In the genomic region with DNA sequence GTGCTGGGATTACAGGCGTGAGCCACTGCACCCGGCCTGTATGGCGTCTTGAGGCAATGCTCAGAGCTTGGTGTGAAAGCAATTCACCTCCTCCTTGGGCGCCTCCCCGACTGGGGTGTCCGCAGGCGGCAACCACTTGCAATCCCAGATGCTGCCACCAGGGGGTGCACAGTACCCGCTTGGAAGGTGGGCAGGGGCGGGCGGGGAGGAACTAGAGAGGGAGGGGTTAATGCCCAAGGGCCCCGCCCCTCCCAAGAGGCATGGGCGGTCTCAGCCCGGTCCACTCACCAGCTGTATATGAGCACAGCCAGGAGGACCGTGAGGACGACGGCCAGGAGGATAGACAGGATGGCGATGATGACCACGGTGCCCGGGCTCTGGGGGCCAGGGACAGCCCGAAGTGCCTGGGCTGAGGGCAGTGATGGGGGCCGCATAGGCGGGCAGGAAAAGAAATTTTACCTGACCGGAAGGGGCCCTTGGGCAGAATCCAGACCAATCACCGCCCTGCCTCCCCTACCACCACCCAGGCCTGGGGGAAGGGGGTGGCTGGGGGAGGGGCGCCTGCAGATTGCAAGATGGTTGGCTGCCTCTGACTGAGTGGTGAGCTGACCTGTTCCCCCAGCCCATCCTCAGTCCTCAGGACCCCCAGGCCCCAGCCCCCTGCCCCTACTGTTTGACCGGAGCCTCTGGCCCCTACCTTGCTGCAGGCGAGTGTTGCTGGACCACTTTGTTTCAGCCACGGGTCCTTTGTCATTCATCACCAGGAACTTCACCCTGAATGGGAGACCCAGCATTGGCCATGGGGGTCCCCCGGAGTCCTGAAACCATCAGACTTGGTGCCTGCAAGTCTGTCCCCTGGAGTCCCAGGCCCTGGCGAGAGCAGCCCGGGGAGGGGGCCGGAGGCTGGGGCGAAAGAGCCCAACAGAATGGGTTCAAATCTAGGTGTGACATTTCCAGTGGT, we compare ENCODE assay signal across 8 cellular contexts. TPM values are rescaled to one million over a fixed set of nuclear protein-coding genes. Genes with fewer than 3 reads are reported as not detected.
DNase-seq lines count a peak whose midpoint lies in the region; ATAC-seq, FAIRE-seq and TF ChIP-seq lines count a peak whose summit lies in the region.
"Not testable (repeated sequence)": the region's sequence is repeated elsewhere in the genome, so short reads cannot be mapped to it uniquely, and the experiment has no call there.

No MANE protein-coding gene starts in this region.

- not testable (repeated sequence) for FAIRE-seq in GM19239 (lab: Jason Lieb, UNC)

- intact Hi-C loops in dorsolateral prefrontal cortex (cut with DNase I) = not testable (repeated sequence)

- not testable (repeated sequence) for H3K4me3 ChIP-seq in AG10803 (ENCODE audit: low read length)
- peak overlapping the region in 33 of 59 donors; percentile 9 to 59 (median 34) for H3K4me3 ChIP-seq in dorsolateral prefrontal cortex

- ATAC-seq in HG03175 (IDR thresholded peaks at IDR 0.05; ENCODE audit: unreplicated experiment) = peak; percentile 81
- peak; percentile 94 for ATAC-seq in activated CD8-positive, alpha-beta memory T cell treated with anti-CD3 and anti-CD28 coated beads, Interleukin-2, amount 10 ng/mL, durations not matched to agents 7 days and 5 days

- not testable (repeated sequence) for H3K27me3 ChIP-seq in dorsolateral prefrontal cortex

- CTCF ChIA-PET in activated CD8-positive, alpha-beta memory T cell treated with anti-CD3 and anti-CD28 coated beads, Interleukin-2, amount 10 ng/mL, durations not matched to agents 7 days and 5 days (lab: Charles Lee) = not testable (repeated sequence)

- H3K4me3 Mint-ChIP-seq in activated CD8-positive, alpha-beta memory T cell treated with anti-CD3 and anti-CD28 coated beads, Interleukin-2, amount 10 ng/mL, durations not matched to agents 7 days and 5 days = not testable (repeated sequence)

- H3K36me3 Mint-ChIP-seq in activated CD8-positive, alpha-beta memory T cell treated with anti-CD3 and anti-CD28 coated beads, Interleukin-2, amount 10 ng/mL, durations not matched to agents 7 days and 5 days = not testable (repeated sequence)

- H3K4me1 Mint-ChIP-seq in activated CD8-positive, alpha-beta memory T cell treated with anti-CD3 and anti-CD28 coated beads, Interleukin-2, amount 10 ng/mL, durations not matched to agents 7 days and 5 days = not testable (repeated sequence)

- not testable (repeated sequence) for H3K27ac Mint-ChIP-seq in activated CD8-positive, alpha-beta memory T cell treated with anti-CD3 and anti-CD28 coated beads, Interleukin-2, amount 10 ng/mL, durations not matched to agents 7 days and 5 days

- DNase-seq in AG10803 (ENCODE audit: low read depth) (peak; percentile 51), GM19239 (ENCODE audit: insufficient read length, low spot score) (peak; percentile 27), dorsolateral prefrontal cortex (peak; percentile 34 to 74 (median 52)), left kidney (ENCODE audit: low read depth, low spot score) (peak; percentile 87)
- peak; percentile 16 for DNase-seq in NK-92 treated with Interleukin-12 subunit alpha and Interleukin-12 subunit beta, amount 100 ng/mL, for 24 hours (lab: John Stamatoyannopoulos, UW)
- DNase-seq in activated CD8-positive, alpha-beta memory T cell treated with anti-CD3 and anti-CD28 coated beads, Interleukin-2, amount 10 ng/mL, durations not matched to agents 7 days and 5 days = peak; percentile 94
- DNase-seq in stimulated activated CD4-positive, alpha-beta T cell treated with anti-CD3 and anti-CD28 coated beads, Interleukin-1b, Interleukin-23, amount 100 ng/mL, for 4 hours (ENCODE audit: low read depth in 2 of 2) = peak; percentile 80 to 81

- peak overlapping the region in 3 of 59 donors; percentile 32 to 64 (median 61) for H3K27ac ChIP-seq in dorsolateral prefrontal cortex

- TF ChIP-seq CTCF in AG10803 (conservative IDR thresholded peaks at IDR 0.05; ENCODE audit: low read length) (peak; percentile 34), dorsolateral prefrontal cortex (IDR thresholded peaks at IDR 0.05 in 54 of 56, conservative IDR thresholded peaks at IDR 0.05 in 2 of 56; ENCODE audit: low read depth in 1 of 56, partially characterized antibody in 56 of 56) (peak; percentile 23 to 79 (median 64))

- H3K27me3 Mint-ChIP-seq in activated CD8-positive, alpha-beta memory T cell treated with anti-CD3 and anti-CD28 coated beads, Interleukin-2, amount 10 ng/mL, durations not matched to agents 7 days and 5 days = not testable (repeated sequence)

- not testable (repeated sequence) for H3K9me3 Mint-ChIP-seq in activated CD8-positive, alpha-beta memory T cell treated with anti-CD3 and anti-CD28 coated beads, Interleukin-2, amount 10 ng/mL, durations not matched to agents 7 days and 5 days (ENCODE audit: low read depth)

RNA-seq across cellular contexts. Expression of gene SPDYE1, which starts 11.5 kb away (rescaled TPM):
- total RNA-seq in activated CD8-positive, alpha-beta memory T cell treated with anti-CD3 and anti-CD28 coated beads, Interleukin-2, amount 10 ng/mL, durations not matched to agents 7 days and 5 days = under 1 TPM in 1 of 2 experiments, not detected in 1; 0.20 TPM
- total RNA-seq in dorsolateral prefrontal cortex = under 1 TPM in 10 of 120 experiments, not detected in 110; 0.18 to 0.53 (median 0.29) TPM

RNA-seq across cellular contexts. Expression of gene DBNL, which starts 58.3 kb away (rescaled TPM):
- total RNA-seq in activated CD8-positive, alpha-beta memory T cell treated with anti-CD3 and anti-CD28 coated beads, Interleukin-2, amount 10 ng/mL, durations not matched to agents 7 days and 5 days = 100 to 1,000 TPM; 148 to 153 TPM
- total RNA-seq in dorsolateral prefrontal cortex = 100 to 1,000 TPM in 17 of 120 experiments, 10 to 100 TPM in 103; 58.1 to 115 (median 89.4) TPM

RNA-seq across cellular contexts. Expression of gene UBE2D4, which starts 59.9 kb away (rescaled TPM):
- 1 to 10 TPM; 7.2 to 7.6 TPM for total RNA-seq in activated CD8-positive, alpha-beta memory T cell treated with anti-CD3 and anti-CD28 coated beads, Interleukin-2, amount 10 ng/mL, durations not matched to agents 7 days and 5 days
- 10 to 100 TPM; 20.4 to 46.7 (median 34.6) TPM for total RNA-seq in dorsolateral prefrontal cortex

Comparison
In these comparisons a context has a peak if more than half of its experiments do, and no peak if none do; other contexts are left out.
1. DNase-seq: peak in every context shown above with its lines; median percentile 94 in activated CD8-positive, alpha-beta memory T cell treated with anti-CD3 and anti-CD28 coated beads, Interleukin-2, amount 10 ng/mL, durations not matched to agents 7 days and 5 days; 87 in left kidney; 80 in stimulated activated CD4-positive, alpha-beta T cell treated with anti-CD3 and anti-CD28 coated beads, Interleukin-1b, Interleukin-23, amount 100 ng/mL, for 4 hours; 52 in dorsolateral prefrontal cortex; 51 in AG10803; 27 in GM19239; 16 in NK-92 treated with Interleukin-12 subunit alpha and Interleukin-12 subunit beta, amount 100 ng/mL, for 24 hours.